In the genomic region with DNA sequence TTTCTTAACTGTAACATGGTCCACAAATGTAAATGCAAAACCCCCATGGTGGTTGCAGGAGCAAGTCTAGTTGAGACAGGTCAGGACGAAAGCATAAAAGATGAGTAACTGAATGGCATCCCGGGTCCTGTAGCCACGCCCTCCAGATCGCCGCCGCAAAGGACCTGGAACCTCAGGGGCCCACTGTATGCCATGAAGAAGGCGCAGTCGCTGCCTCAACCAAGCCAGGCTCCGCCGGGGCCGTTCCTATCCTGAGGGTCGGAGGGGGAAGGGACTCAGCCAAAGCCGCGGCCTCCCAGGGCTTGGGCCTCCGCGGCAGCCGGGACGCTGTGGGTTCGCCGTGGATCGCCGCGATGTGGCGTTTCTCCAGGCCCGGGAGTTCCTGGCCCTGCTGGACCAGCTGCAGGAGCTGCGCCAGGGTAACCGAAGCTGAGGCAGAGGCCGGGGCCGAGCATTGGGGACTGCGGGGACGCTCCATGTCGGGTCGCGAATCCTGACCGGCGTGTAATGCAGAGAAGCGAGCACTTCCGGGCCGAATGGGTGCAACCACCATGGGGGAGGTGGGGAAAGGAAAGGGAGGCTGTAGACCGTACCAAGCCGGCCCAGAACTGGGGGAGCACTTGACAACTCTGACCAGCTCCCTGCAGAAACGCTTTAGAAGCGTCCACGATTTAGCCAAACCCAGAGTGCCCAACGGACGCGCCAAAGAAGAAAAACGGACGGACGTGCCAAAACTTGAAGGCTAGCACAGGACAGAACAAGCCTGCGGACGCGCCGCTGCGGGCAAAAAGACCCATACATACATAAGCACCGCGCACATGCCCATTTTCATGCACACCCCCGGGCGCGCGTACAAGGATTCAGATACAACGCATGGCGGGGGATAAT, we compare ENCODE assay signal across 8 cellular contexts.
DNase-seq lines count a peak whose midpoint lies in the region; ATAC-seq and TF ChIP-seq lines count a peak whose summit lies in the region.

No MANE protein-coding gene starts in this region.

- POLR2A ChIA-PET in AG04449 (lab: Yijun Ruan, JAX) = interaction anchor here (0.9 to 1.4 kb wide), 4 partner anchors 8 to 286 kb away, joined by 3 to 9 read pairs (median 6); partner anchors contain the start of genes RPL7L1 and TBCC

- DNase-seq in AG04449 (ENCODE audit: low read depth, low spot score) (peak; percentile 90), NCI-H2227 treated with DMSO at 0.1 percent for 48 hours (lab: John Stamatoyannopoulos, UW) (peak; percentile 72), islet precursor cell (peak; percentile 98)
- peak; percentile 78 for DNase-seq in activated CD4-positive, CD25-positive, alpha-beta regulatory T cell treated with anti-CD3 and anti-CD28 coated beads, Interleukin-2, amount 50 U/mL, for 16 hours (ENCODE audit: low read depth, low spot score)
- DNase-seq in central memory CD4-positive, alpha-beta T cell = peak; percentile 88
- peak; percentile 84 to 90 for DNase-seq in stimulated activated CD4-positive, alpha-beta T cell treated with anti-CD3 and anti-CD28 coated beads, Interleukin-12 subunit alpha, Interleukin-12 subunit beta, amount 100 ng/mL, for 24 hours (ENCODE audit: low read depth in 2 of 2)

- CTCF ChIA-PET in AG04449 (lab: Yijun Ruan, JAX) = interaction anchor here (0.9 to 4.6 kb wide), 5 partner anchors 10 to 124 kb away, joined by 3 to 37 read pairs (median 4); partner anchors contain the start of gene RPL7L1

- peak overlapping the region; percentile 99 for H3K4me3 ChIP-seq in AG04449 (ENCODE audit: low read depth, low read length)

- TF ChIP-seq CTCF in AG04449 (IDR thresholded peaks at IDR 0.05; ENCODE audit: insufficient read depth, low read length, missing control alignments) = no peak

- ATAC-seq in GM18873 (IDR thresholded peaks at IDR 0.05; ENCODE audit: low FRiP score, unreplicated experiment) (peak; percentile 68), HG03135 (IDR thresholded peaks at IDR 0.05; ENCODE audit: unreplicated experiment) (peak; percentile 89)

Comparison
In these comparisons a context has a peak if more than half of its experiments do, and no peak if none do; other contexts are left out.
1. Peak in every context shown above with its lines: DNase-seq, ATAC-seq and H3K4me3 ChIP-seq.